In genomic region chr5:82976887-82977286, GRCh38 we compare ENCODE assay signal across 1 cellular context.
TF ChIP-seq lines count a peak whose summit lies in the region.

No MANE protein-coding gene starts in this region.

TF ChIP-seq in HepG2, 621 proteins besides CTCF, POLR2A, EP300 and RAD21 (continued from another document and continues in another):
- TF ChIP-seq AHDC1 (CRISPR knock-in tag; IDR thresholded peaks at IDR 0.05; ENCODE audit: borderline replicate concordance) (peak; percentile 84; the same call in 1 of the 2 replicates), FOSL2 (CRISPR knock-in tag; IDR thresholded peaks at IDR 0.05) (peak; percentile 97), ZNF574 (CRISPR knock-in tag; IDR thresholded peaks at IDR 0.05) (peak; percentile 67), FOXO1 (CRISPR knock-in tag; IDR thresholded peaks at IDR 0.05) (peak; percentile 88), KLF11 (CRISPR knock-in tag; IDR thresholded peaks at IDR 0.05) (peak; percentile 58; the same call in 1 of the 2 replicates), NCOA1 (CRISPR knock-in tag; IDR thresholded peaks at IDR 0.05) (0 out of 2 replicates have a peak, but pooled peaks have one; percentile 64), SAP130 (CRISPR knock-in tag; IDR thresholded peaks at IDR 0.05; ENCODE audit: low read depth) (peak; percentile 61), RARA (CRISPR knock-in tag; IDR thresholded peaks at IDR 0.05) (peak; percentile 95), ESRRA (CRISPR knock-in tag; IDR thresholded peaks at IDR 0.05; ENCODE audit: low read depth) (peak; percentile 61; the same call in 1 of the 2 replicates), RFXANK (CRISPR knock-in tag; IDR thresholded peaks at IDR 0.05) (peak; percentile 70; the same call in 1 of the 2 replicates), JUND (CRISPR knock-in tag; IDR thresholded peaks at IDR 0.05) (0 out of 2 replicates have a peak, but pooled peaks have one; percentile 59), FOXJ3 (CRISPR knock-in tag; IDR thresholded peaks at IDR 0.05; ENCODE audit: borderline replicate concordance) (peak; percentile 91; the same call in 1 of the 2 replicates), ZSCAN29 (CRISPR knock-in tag; conservative IDR thresholded peaks at IDR 0.05) (0 out of 2 replicates have a peak, but pooled peaks have one; percentile 45), ZNF414 (CRISPR knock-in tag; IDR thresholded peaks at IDR 0.05) (0 out of 2 replicates have a peak, but pooled peaks have one; percentile 44), ELF3 (CRISPR knock-in tag; IDR thresholded peaks at IDR 0.05) (peak; percentile 91), MED8 (CRISPR knock-in tag; IDR thresholded peaks at IDR 0.05; ENCODE audit: insufficient replicate concordance) (peak; percentile 49), SMC3 (IDR thresholded peaks at IDR 0.05; ENCODE audit: low read length) (peak; percentile 35; the same call in 1 of the 2 replicates), RXRA (CRISPR knock-in tag; IDR thresholded peaks at IDR 0.05) (peak; percentile 89; the same call in 1 of the 2 replicates), IRF2 (CRISPR knock-in tag; IDR thresholded peaks at IDR 0.05) (peak; percentile 82), PHF8 (CRISPR knock-in tag; IDR thresholded peaks at IDR 0.05) (0 out of 2 replicates have a peak, but pooled peaks have one; percentile 17)
- TF ChIP-seq, protein P1, sequence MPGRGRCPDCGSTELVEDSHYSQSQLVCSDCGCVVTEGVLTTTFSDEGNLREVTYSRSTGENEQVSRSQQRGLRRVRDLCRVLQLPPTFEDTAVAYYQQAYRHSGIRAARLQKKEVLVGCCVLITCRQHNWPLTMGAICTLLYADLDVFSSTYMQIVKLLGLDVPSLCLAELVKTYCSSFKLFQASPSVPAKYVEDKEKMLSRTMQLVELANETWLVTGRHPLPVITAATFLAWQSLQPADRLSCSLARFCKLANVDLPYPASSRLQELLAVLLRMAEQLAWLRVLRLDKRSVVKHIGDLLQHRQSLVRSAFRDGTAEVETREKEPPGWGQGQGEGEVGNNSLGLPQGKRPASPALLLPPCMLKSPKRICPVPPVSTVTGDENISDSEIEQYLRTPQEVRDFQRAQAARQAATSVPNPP (CRISPR knock-in tag; IDR thresholded peaks at IDR 0.05), result 0 out of 2 replicates have a peak, but pooled peaks have one; percentile 33
- TF ChIP-seq, protein P2, sequence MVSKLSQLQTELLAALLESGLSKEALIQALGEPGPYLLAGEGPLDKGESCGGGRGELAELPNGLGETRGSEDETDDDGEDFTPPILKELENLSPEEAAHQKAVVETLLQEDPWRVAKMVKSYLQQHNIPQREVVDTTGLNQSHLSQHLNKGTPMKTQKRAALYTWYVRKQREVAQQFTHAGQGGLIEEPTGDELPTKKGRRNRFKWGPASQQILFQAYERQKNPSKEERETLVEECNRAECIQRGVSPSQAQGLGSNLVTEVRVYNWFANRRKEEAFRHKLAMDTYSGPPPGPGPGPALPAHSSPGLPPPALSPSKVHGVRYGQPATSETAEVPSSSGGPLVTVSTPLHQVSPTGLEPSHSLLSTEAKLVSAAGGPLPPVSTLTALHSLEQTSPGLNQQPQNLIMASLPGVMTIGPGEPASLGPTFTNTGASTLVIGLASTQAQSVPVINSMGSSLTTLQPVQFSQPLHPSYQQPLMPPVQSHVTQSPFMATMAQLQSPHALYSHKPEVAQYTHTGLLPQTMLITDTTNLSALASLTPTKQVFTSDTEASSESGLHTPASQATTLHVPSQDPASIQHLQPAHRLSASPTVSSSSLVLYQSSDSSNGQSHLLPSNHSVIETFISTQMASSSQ (IDR thresholded peaks at IDR 0.05; ENCODE audit: low read depth), result peak; percentile 51
- TF ChIP-seq, protein P2 (CRISPR knock-in tag; IDR thresholded peaks at IDR 0.05; ENCODE audit: borderline replicate concordance), result peak; percentile 87; the same call in 1 of the 2 replicates
- TF ChIP-seq, protein P3, sequence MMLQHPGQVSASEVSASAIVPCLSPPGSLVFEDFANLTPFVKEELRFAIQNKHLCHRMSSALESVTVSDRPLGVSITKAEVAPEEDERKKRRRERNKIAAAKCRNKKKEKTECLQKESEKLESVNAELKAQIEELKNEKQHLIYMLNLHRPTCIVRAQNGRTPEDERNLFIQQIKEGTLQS (CRISPR knock-in tag; IDR thresholded peaks at IDR 0.05), result peak; percentile 65
- TF ChIP-seq, protein P4, sequence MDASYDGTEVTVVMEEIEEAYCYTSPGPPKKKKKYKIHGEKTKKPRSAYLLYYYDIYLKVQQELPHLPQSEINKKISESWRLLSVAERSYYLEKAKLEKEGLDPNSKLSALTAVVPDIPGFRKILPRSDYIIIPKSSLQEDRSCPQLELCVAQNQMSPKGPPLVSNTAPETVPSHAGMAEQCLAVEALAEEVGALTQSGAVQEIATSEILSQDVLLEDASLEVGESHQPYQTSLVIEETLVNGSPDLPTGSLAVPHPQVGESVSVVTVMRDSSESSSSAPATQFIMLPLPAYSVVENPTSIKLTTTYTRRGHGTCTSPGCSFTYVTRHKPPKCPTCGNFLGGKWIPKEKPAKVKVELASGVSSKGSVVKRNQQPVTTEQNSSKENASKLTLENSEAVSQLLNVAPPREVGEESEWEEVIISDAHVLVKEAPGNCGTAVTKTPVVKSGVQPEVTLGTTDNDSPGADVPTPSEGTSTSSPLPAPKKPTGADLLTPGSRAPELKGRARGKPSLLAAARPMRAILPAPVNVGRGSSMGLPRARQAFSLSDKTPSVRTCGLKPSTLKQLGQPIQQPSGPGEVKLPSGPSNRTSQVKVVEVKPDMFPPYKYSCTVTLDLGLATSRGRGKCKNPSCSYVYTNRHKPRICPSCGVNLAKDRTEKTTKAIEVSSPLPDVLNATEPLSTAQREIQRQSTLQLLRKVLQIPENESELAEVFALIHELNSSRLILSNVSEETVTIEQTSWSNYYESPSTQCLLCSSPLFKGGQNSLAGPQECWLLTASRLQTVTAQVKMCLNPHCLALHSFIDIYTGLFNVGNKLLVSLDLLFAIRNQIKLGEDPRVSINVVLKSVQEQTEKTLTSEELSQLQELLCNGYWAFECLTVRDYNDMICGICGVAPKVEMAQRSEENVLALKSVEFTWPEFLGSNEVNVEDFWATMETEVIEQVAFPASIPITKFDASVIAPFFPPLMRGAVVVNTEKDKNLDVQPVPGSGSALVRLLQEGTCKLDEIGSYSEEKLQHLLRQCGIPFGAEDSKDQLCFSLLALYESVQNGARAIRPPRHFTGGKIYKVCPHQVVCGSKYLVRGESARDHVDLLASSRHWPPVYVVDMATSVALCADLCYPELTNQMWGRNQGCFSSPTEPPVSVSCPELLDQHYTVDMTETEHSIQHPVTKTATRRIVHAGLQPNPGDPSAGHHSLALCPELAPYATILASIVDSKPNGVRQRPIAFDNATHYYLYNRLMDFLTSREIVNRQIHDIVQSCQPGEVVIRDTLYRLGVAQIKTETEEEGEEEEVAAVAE (CRISPR knock-in tag; IDR thresholded peaks at IDR 0.05; ENCODE audit: borderline replicate concordance), result peak; percentile 66; the same call in 1 of the 2 replicates
- TF ChIP-seq, protein P5, sequence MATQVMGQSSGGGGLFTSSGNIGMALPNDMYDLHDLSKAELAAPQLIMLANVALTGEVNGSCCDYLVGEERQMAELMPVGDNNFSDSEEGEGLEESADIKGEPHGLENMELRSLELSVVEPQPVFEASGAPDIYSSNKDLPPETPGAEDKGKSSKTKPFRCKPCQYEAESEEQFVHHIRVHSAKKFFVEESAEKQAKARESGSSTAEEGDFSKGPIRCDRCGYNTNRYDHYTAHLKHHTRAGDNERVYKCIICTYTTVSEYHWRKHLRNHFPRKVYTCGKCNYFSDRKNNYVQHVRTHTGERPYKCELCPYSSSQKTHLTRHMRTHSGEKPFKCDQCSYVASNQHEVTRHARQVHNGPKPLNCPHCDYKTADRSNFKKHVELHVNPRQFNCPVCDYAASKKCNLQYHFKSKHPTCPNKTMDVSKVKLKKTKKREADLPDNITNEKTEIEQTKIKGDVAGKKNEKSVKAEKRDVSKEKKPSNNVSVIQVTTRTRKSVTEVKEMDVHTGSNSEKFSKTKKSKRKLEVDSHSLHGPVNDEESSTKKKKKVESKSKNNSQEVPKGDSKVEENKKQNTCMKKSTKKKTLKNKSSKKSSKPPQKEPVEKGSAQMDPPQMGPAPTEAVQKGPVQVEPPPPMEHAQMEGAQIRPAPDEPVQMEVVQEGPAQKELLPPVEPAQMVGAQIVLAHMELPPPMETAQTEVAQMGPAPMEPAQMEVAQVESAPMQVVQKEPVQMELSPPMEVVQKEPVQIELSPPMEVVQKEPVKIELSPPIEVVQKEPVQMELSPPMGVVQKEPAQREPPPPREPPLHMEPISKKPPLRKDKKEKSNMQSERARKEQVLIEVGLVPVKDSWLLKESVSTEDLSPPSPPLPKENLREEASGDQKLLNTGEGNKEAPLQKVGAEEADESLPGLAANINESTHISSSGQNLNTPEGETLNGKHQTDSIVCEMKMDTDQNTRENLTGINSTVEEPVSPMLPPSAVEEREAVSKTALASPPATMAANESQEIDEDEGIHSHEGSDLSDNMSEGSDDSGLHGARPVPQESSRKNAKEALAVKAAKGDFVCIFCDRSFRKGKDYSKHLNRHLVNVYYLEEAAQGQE (IDR thresholded peaks at IDR 0.05; ENCODE audit: borderline replicate concordance in 1 of 2, low read depth in 1 of 2, low read length in 2 of 2), result peak in 1 of 2 experiments; percentile 23; a peak in 1 of 4 replicates
